In the genomic region with DNA sequence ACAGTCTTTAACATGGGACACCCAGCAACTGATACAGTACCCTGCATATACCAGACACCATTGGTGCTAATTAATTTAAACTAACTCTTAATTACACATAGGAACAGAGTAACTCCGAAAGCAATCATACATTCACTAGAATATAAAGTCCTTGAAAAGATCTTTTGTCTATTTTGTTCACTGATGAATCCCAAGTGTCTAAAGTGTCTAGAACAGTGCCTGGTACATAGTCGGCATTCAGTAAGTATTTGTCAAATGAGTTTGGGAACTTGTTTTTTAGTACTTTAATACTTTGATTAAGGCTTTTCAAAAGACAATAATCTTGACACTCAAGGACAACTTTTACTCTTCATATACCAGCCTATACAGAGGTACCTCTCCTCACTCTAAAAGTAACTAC, we compare ENCODE assay signal across 21 cellular contexts. TPM values are rescaled to one million over a fixed set of nuclear protein-coding genes. Genes with fewer than 3 reads are reported as not detected.
DNase-seq lines count a peak whose midpoint lies in the region; ATAC-seq and TF ChIP-seq lines count a peak whose summit lies in the region.
"Had no signal": no experiment of that assay in that cellular context is flagged by ENCODE, and none has a peak within 500 bp of the region (broad histone marks: within the 10 kb centered on the region; RNA-seq: fewer than 3 reads in every experiment).

No MANE protein-coding gene starts in this region.

- no peak overlapping the region for H2BK15ac ChIP-seq in IMR-90 (ENCODE audit: low read depth, low read length)

- TF ChIP-seq RAD21 in IMR-90 (IDR thresholded peaks at IDR 0.05; ENCODE audit: low read length) (no peak), SK-N-SH (IDR thresholded peaks at IDR 0.05; ENCODE audit: low read length) (no peak)

- CTCF ChIA-PET in IMR-90 (lab: Yijun Ruan, JAX) = interaction anchor here (1.5 kb wide), 1 partner anchor 21 kb away, joined by 4 read pairs; no protein-coding TSS in a partner anchor
- CTCF ChIA-PET in SK-N-SH (lab: Yijun Ruan, JAX) = interaction anchor here (3.5 kb wide), 1 partner anchor 21 kb away, joined by 19 read pairs; no protein-coding TSS in a partner anchor

- H4K5ac ChIP-seq in IMR-90 (ENCODE audit: low read depth, low read length) = no peak overlapping the region

- peaks cover 21% of the 10 kb centered on the region for H3F3A ChIP-seq in SK-N-SH (replicated peaks; ENCODE audit: insufficient read depth)

- WGBS in IMR-90 (ENCODE audit: extremely low coverage in 2 of 2, insufficient read length in 1 of 2), 2 experiments = no CpG with 5 or more reads among the region's 2 CpGs
- WGBS in SK-N-SH (ENCODE audit: low lambda C conversion rate) = 92% methylated on average over 2 of the region's 2 CpGs

- TF ChIP-seq CTCF in IMR-90 (conservative IDR thresholded peaks at IDR 0.05; ENCODE audit: low read depth, low read length) (no peak), chondrocyte (IDR thresholded peaks at IDR 0.05) (no peak), gastrocnemius medialis (IDR thresholded peaks at IDR 0.05 in 4 of 5, conservative IDR thresholded peaks at IDR 0.05 in 1 of 5) (no peak), SK-N-SH (IDR thresholded peaks at IDR 0.05) (no peak), GM20000 (IDR thresholded peaks at IDR 0.05; ENCODE audit: extremely low read depth, missing control alignments) (no peak)

- no peak overlapping the region for H3K56ac ChIP-seq in IMR-90 (ENCODE audit: extremely low read depth, insufficient read depth, low read length)

- H3K4me3 Mint-ChIP-seq in activated naive CD4-positive, alpha-beta T cell treated with anti-CD3 and anti-CD28 coated beads, Interleukin-2, amount 50 U/mL, for 24 hours = peak overlapping the region; percentile 7
- no peak overlapping the region for H3K4me3 Mint-ChIP-seq in chondrocyte (ENCODE audit: unreplicated experiment)
- H3K4me3 Mint-ChIP-seq: stimulated activated naive CD8-positive, alpha-beta T cell treated with anti-CD3 and anti-CD28 coated beads, Interleukin-15, amount 100 ng/mL, for 72 hours had no signal

- dilution Hi-C loops in IMR-90 (cut with HindIII; ENCODE audit: low sequenced_read_pairs, unreplicated experiment) = no loop called here

- H3K9ac ChIP-seq in IMR-90 (ENCODE audit: low read depth, low read length) = no peak overlapping the region
- no peak overlapping the region for H3K9ac ChIP-seq in SK-N-SH
- H3K9ac ChIP-seq: parathyroid adenoma had no signal

- H3K4ac ChIP-seq in IMR-90 (ENCODE audit: low read depth, low read length) = no peak overlapping the region

- BruUV-seq in IMR-90 (replicated peaks; lab: Mats Ljungman, UMichigan) = TSS peak; percentile 6

- no peaks in the 10 kb centered on the region for H3K9me2 ChIP-seq in SK-N-SH

- H3K27ac Mint-ChIP-seq in activated naive CD4-positive, alpha-beta T cell treated with anti-CD3 and anti-CD28 coated beads, Interleukin-2, amount 50 U/mL, for 24 hours = peak overlapping the region; percentile 23
- peak overlapping the region; percentile 65 for H3K27ac Mint-ChIP-seq in chondrocyte (ENCODE audit: unreplicated experiment)
- H3K27ac Mint-ChIP-seq: stimulated activated naive CD8-positive, alpha-beta T cell treated with anti-CD3 and anti-CD28 coated beads, Interleukin-15, amount 100 ng/mL, for 72 hours had no signal

- H3K4me1 Mint-ChIP-seq in activated naive CD4-positive, alpha-beta T cell treated with anti-CD3 and anti-CD28 coated beads, Interleukin-2, amount 50 U/mL, for 24 hours = peaks cover 61% of the 10 kb centered on the region
- H3K4me1 Mint-ChIP-seq in chondrocyte (ENCODE audit: low read depth) = peaks cover 56% of the 10 kb centered on the region

- no peak overlapping the region for H4K91ac ChIP-seq in IMR-90 (ENCODE audit: insufficient read depth, low read depth, low read length)

- no peak overlapping the region for H3K18ac ChIP-seq in IMR-90 (ENCODE audit: low read depth, low read length)

- no peak overlapping the region for H4K8ac ChIP-seq in IMR-90 (ENCODE audit: low read depth in 2 of 2, low read length in 2 of 2)

- 0 out of 2 replicates have a peak overlapping the region, but pooled peaks have one; percentile 38 for H3K23ac ChIP-seq in IMR-90 (ENCODE audit: low read depth, low read length)

- H3K36me3 Mint-ChIP-seq in activated naive CD4-positive, alpha-beta T cell treated with anti-CD3 and anti-CD28 coated beads, Interleukin-2, amount 50 U/mL, for 24 hours = no peaks in the 10 kb centered on the region
- H3K36me3 Mint-ChIP-seq in chondrocyte (ENCODE audit: low read depth) = no peaks in the 10 kb centered on the region

- H3K9me1 ChIP-seq in IMR-90 (ENCODE audit: insufficient read depth, low read length) = peaks cover 23% of the 10 kb centered on the region

- in situ Hi-C loops in IMR-90 (cut with MboI; ENCODE audit: low sequenced_read_pairs) (no loop called here), gastrocnemius medialis (cut with MboI; ENCODE audit: low sequenced_read_pairs in 4 of 4) (no loop called here)

- H3K9me3 Mint-ChIP-seq in activated naive CD4-positive, alpha-beta T cell treated with anti-CD3 and anti-CD28 coated beads, Interleukin-2, amount 50 U/mL, for 24 hours = no peaks in the 10 kb centered on the region
- H3K9me3 Mint-ChIP-seq in chondrocyte (ENCODE audit: low read depth) = no peaks in the 10 kb centered on the region
- H3K9me3 Mint-ChIP-seq: stimulated activated naive CD8-positive, alpha-beta T cell treated with anti-CD3 and anti-CD28 coated beads, Interleukin-15, amount 100 ng/mL, for 72 hours had no signal

- H2BK120ac ChIP-seq in IMR-90 (ENCODE audit: low read depth, low read length) = no peak overlapping the region

- H2AFZ ChIP-seq in IMR-90 (replicated peaks; ENCODE audit: low read length, poor library complexity) (no peak overlapping the region), SK-N-SH (ENCODE audit: low read depth) (no peak overlapping the region)
- H2AFZ ChIP-seq: parathyroid adenoma had no signal

- peaks cover 0 to 40% of the 10 kb centered on the region in 2 experiments; a peak in 2 of 4 replicates for H3K79me1 ChIP-seq in IMR-90 (ENCODE audit: low read depth in 1 of 2, low read length in 2 of 2)

- no peaks in the 10 kb centered on the region for H3K9me3 ChIP-seq in IMR-90 (ENCODE audit: control insufficient read depth, insufficient read depth, low read length)
- no peaks in the 10 kb centered on the region for H3K9me3 ChIP-seq in gastrocnemius medialis
- H3K9me3 ChIP-seq in SK-N-SH = no peaks in the 10 kb centered on the region
- H3K9me3 ChIP-seq: left lung had no signal

- H3K4me1 ChIP-seq in IMR-90 (ENCODE audit: control insufficient read depth, insufficient read depth, low read length) (peaks cover 8% of the 10 kb centered on the region), gastrocnemius medialis (peaks cover 81 to 82% of the 10 kb centered on the region in 2 donors), SK-N-SH (ENCODE audit: control insufficient read depth in 1 of 2, insufficient read depth in 2 of 2, low read depth in 1 of 2, low read length in 1 of 2) (peaks cover 2 to 29% of the 10 kb centered on the region in 2 experiments; a peak in 3 of 4 replicates)

- no peak for TF ChIP-seq EP300 in SK-N-SH (IDR thresholded peaks at IDR 0.05; ENCODE audit: borderline replicate concordance in 1 of 2, low read depth in 1 of 2, low read length in 1 of 2)

- no peak for TF ChIP-seq POLR2A in IMR-90 (IDR thresholded peaks at IDR 0.05; ENCODE audit: low read depth, low read length)
- TF ChIP-seq POLR2A in gastrocnemius medialis (IDR thresholded peaks at IDR 0.05) = no peak

- peaks cover 100% of the 10 kb centered on the region for H3K79me2 ChIP-seq in SK-N-SH (ENCODE audit: insufficient read depth)

- H3K4me3 ChIP-seq in IMR-90 (ENCODE audit: insufficient read depth, low read depth, low read length) = no peak overlapping the region
- H3K4me3 ChIP-seq in gastrocnemius medialis = no peak overlapping the region
- H3K4me3 ChIP-seq in SK-N-SH (ENCODE audit: low read depth in 2 of 2, low read length in 1 of 2) = no peak overlapping the region
- H3K4me3 ChIP-seq: left lung had no signal

- H3K36me3 ChIP-seq in IMR-90 (ENCODE audit: control insufficient read depth, insufficient read depth, low read length) (peaks cover 5% of the 10 kb centered on the region), gastrocnemius medialis (no peaks in the 10 kb centered on the region), SK-N-SH (replicated peaks in 1 of 2; ENCODE audit: control insufficient read depth in 1 of 2, insufficient read depth in 2 of 2, low read length in 1 of 2) (peaks cover 0 to 10% of the 10 kb centered on the region in 2 experiments)

- no peak for DNase-seq in activated naive CD4-positive, alpha-beta T cell treated with Interleukin-2 at 50 U/mL for 16 hours
- DNase-seq in IMR-90 (no peak), chondrocyte (ENCODE audit: low spot score) (no peak), gastrocnemius medialis (no peak), SK-N-SH (no peak), GM20000 (ENCODE audit: low spot score) (no peak), NCI-H1417 treated with DMSO at 0.1 percent for 48 hours (lab: John Stamatoyannopoulos, UW) (no peak)
- DNase-seq: activated effector memory CD4-positive, alpha-beta T cell treated with Interleukin-2 at 50 U/mL for 16 hours; cerebellar nuclear complex; effector memory CD4-positive, alpha-beta T cell; glutamatergic neuron; left lung; NCI-H1694; NCI-H2227 treated with DMSO at 0.1 percent for 48 hours; stimulated activated CD4-positive, alpha-beta T cell treated with anti-CD3 and anti-CD28 coated beads, Interleukin-1b, Interleukin-23, amount 100 ng/mL, for 48 hours; stimulated activated naive CD8-positive, alpha-beta T cell treated with anti-CD3 and anti-CD28 coated beads, Interleukin-15, amount 100 ng/mL, for 72 hours; T-helper 9 cell had no signal

- no peak overlapping the region for H2BK5ac ChIP-seq in IMR-90 (ENCODE audit: low read depth, low read length, poor library complexity, severe bottlenecking)

- H2AK9ac ChIP-seq in IMR-90 (replicated peaks; ENCODE audit: low read depth, low read length, poor library complexity) = no peak overlapping the region

- intact Hi-C loops in IMR-90 (cut with micrococcal nuclease) = no loop called here
- intact Hi-C loops in gastrocnemius medialis (cut with DNase I; ENCODE audit: low total_unique reads) = no loop called here

- no peak overlapping the region for H2BK20ac ChIP-seq in IMR-90 (ENCODE audit: low read depth, low read length)

- H3K27ac ChIP-seq in IMR-90 (ENCODE audit: insufficient read depth, low read length) = no peak overlapping the region
- peak overlapping the region; percentile 96 to 100 (median 98) for H3K27ac ChIP-seq in gastrocnemius medialis
- H3K27ac ChIP-seq in SK-N-SH (ENCODE audit: low read depth in 2 of 2, low read length in 1 of 2) = no peak overlapping the region
- H3K27ac ChIP-seq: C4-2B, left lung, parathyroid adenoma had no signal

- no peaks in the 10 kb centered on the region for H3K27me3 Mint-ChIP-seq in activated naive CD4-positive, alpha-beta T cell treated with anti-CD3 and anti-CD28 coated beads, Interleukin-2, amount 50 U/mL, for 24 hours
- no peaks in the 10 kb centered on the region for H3K27me3 Mint-ChIP-seq in chondrocyte (ENCODE audit: low read depth)
- H3K27me3 Mint-ChIP-seq: stimulated activated naive CD8-positive, alpha-beta T cell treated with anti-CD3 and anti-CD28 coated beads, Interleukin-15, amount 100 ng/mL, for 72 hours had no signal

- H4K20me1 ChIP-seq in IMR-90 (ENCODE audit: insufficient read depth, low read length) (peaks cover 100% of the 10 kb centered on the region), SK-N-SH (ENCODE audit: insufficient read depth) (peaks cover 100% of the 10 kb centered on the region)

- no peak overlapping the region for H3K14ac ChIP-seq in IMR-90 (replicated peaks; ENCODE audit: low read depth, low read length)

- H3K27me3 ChIP-seq in IMR-90 (ENCODE audit: control insufficient read depth, insufficient read depth, low read length) = no peaks in the 10 kb centered on the region
- no peaks in the 10 kb centered on the region for H3K27me3 ChIP-seq in gastrocnemius medialis
- H3K27me3 ChIP-seq in SK-N-SH (ENCODE audit: insufficient read depth) = no peaks in the 10 kb centered on the region
- H3K27me3 ChIP-seq: left lung had no signal

- H2AK5ac ChIP-seq in IMR-90 (ENCODE audit: low read depth, low read length) = no peak overlapping the region

- no peak for ATAC-seq in IMR-90 (ENCODE audit: low read depth)
- ATAC-seq in gastrocnemius medialis = no peak
- ATAC-seq: activated CD4-positive, CD25-positive, alpha-beta regulatory T cell treated with anti-CD3 and anti-CD28 coated beads, Interleukin-2, amount 50 U/mL, for 24 hours; stimulated activated naive CD8-positive, alpha-beta T cell treated with anti-CD3 and anti-CD28 coated beads, Interleukin-15, amount 100 ng/mL, for 72 hours had no signal

- H3K4me2 ChIP-seq in IMR-90 (ENCODE audit: low read depth, low read length) = no peak overlapping the region
- no peak overlapping the region for H3K4me2 ChIP-seq in SK-N-SH

- POLR2A ChIA-PET in IMR-90 (lab: Charles Lee; ENCODE audit: unreplicated experiment) (no interaction called here), SK-N-SH (lab: Yijun Ruan, JAX) (no interaction called here)

RNA-seq across cellular contexts. Expression of a gene that starts 13.8 kb away (rescaled TPM):
- total RNA-seq in IMR-90 (2012; rRNA removed) = 358 and 964 TPM in 2 replicates
- 774 and 817 TPM in 2 replicates for polyA plus RNA-seq in IMR-90 (2012; rRNA removed)
- polyA plus RNA-seq in IMR-90 (2012; cell fraction: cytosol; rRNA removed) = 140 and 369 TPM in 2 replicates
- 42.1 and 246 TPM in 2 replicates for polyA plus RNA-seq in IMR-90 (2012; cell fraction: nucleus; rRNA removed; ENCODE audit: low replicate concordance)
- total RNA-seq in chondrocyte = 362 to 407 TPM (median 372 TPM) in 3 replicates
- total RNA-seq in gastrocnemius medialis = 1,000 to 10,000 TPM in 3 of 4 donors, 100 to 1,000 TPM in 1; 915 to 1,814 (median 1,174) TPM
- polyA plus RNA-seq in SK-N-SH (2012; rRNA removed) = 812 and 1,023 TPM in 2 replicates
- polyA plus RNA-seq in SK-N-SH (2012; cell fraction: cytosol; rRNA removed) = 1,249 and 1,463 TPM in 2 replicates
- 328 and 363 TPM in 2 replicates for polyA plus RNA-seq in SK-N-SH (2012; cell fraction: nucleus; rRNA removed)

Comparison
In these comparisons a context has a peak if more than half of its experiments do, and no peak if none do; other contexts are left out.
1. H3K27ac ChIP-seq: peak in gastrocnemius medialis (4 of 4); none in IMR-90 (single experiment) and SK-N-SH (0 of 2).